In genomic region chr2:128411431-128411830, GRCh38 we compare ENCODE assay signal across 20 cellular contexts.
"Had no signal": no experiment of that assay in that cellular context is flagged by ENCODE, and none has a peak within 500 bp of the region (broad histone marks: within the 10 kb centered on the region; RNA-seq: fewer than 3 reads in every experiment).

No MANE protein-coding gene starts in this region.

- H3K36me3 ChIP-seq: heart left ventricle, neutrophil, suprapubic skin had no signal

- DNase-seq: activated CD4-positive, alpha-beta T cell treated with anti-CD3 and anti-CD28 coated beads, Interleukin-2, amount 50 U/mL, for 48 hours; activated CD4-positive, CD25-positive, alpha-beta regulatory T cell treated with anti-CD3 and anti-CD28 coated beads, Interleukin-2, amount 50 U/mL, for 72 hours; activated naive CD8-positive, alpha-beta T cell treated with anti-CD3 and anti-CD28 coated beads for 36 hours; activated T-cell treated with anti-CD3 and anti-CD28 coated beads, Interleukin-2, amount 50 U/mL, for 48 hours; amygdala; central memory CD4-positive, alpha-beta T cell; effector memory CD8-positive, alpha-beta T cell; immature natural killer cell; stimulated activated CD4-positive, alpha-beta T cell treated with anti-CD3 and anti-CD28 coated beads, Interleukin-4, amount 100 ng/mL, for 4 hours; stimulated activated CD8-positive, alpha-beta memory T cell treated with anti-CD3 and anti-CD28 coated beads, Interleukin-4, amount 100 ng/mL, for 48 hours; stimulated activated naive CD8-positive, alpha-beta T cell treated with anti-CD3 and anti-CD28 coated beads, Interleukin-15, Interleukin-2, amounts not matched to agents 100 U/mL and 50 U/mL, for 24 hours had no signal

- H3K9me3 Mint-ChIP-seq: activated naive CD8-positive, alpha-beta T cell treated with anti-CD3 and anti-CD28 coated beads for 36 hours; dendritic cell treated with granulocyte-macrophage colony-stimulating factor and Interleukin-4, amounts not matched to agents 40 ng/mL and 50 ng/mL, for 4 days; effector memory CD8-positive, alpha-beta T cell; immature natural killer cell; naive thymus-derived CD8-positive, alpha-beta T cell; type B pancreatic cell had no signal

- H3K27ac ChIP-seq: body of pancreas, epithelial cell of prostate, heart left ventricle, neutrophil, skin epidermis, suprapubic skin had no signal

- H3K27me3 Mint-ChIP-seq: activated naive CD8-positive, alpha-beta T cell treated with anti-CD3 and anti-CD28 coated beads for 36 hours; type B pancreatic cell had no signal

- H3K4me1 Mint-ChIP-seq: activated naive CD8-positive, alpha-beta T cell treated with anti-CD3 and anti-CD28 coated beads for 36 hours; immature natural killer cell; naive thymus-derived CD8-positive, alpha-beta T cell had no signal

- H3K4me3 ChIP-seq: body of pancreas, heart left ventricle, skin epidermis, suprapubic skin had no signal

- H3K27me3 ChIP-seq: body of pancreas, heart left ventricle, neutrophil, suprapubic skin had no signal

- H3K36me3 Mint-ChIP-seq: activated naive CD8-positive, alpha-beta T cell treated with anti-CD3 and anti-CD28 coated beads for 36 hours; immature natural killer cell; naive thymus-derived CD8-positive, alpha-beta T cell had no signal

- ATAC-seq: body of pancreas; effector memory CD8-positive, alpha-beta T cell; heart left ventricle; naive thymus-derived CD8-positive, alpha-beta T cell; stimulated activated naive CD8-positive, alpha-beta T cell treated with anti-CD3 and anti-CD28 coated beads, Interleukin-15, Interleukin-2, amounts not matched to agents 100 U/mL and 50 U/mL, for 24 hours had no signal

- H3K27ac Mint-ChIP-seq: activated naive CD8-positive, alpha-beta T cell treated with anti-CD3 and anti-CD28 coated beads for 36 hours; dendritic cell treated with granulocyte-macrophage colony-stimulating factor and Interleukin-4, amounts not matched to agents 40 ng/mL and 50 ng/mL, for 4 days; effector memory CD8-positive, alpha-beta T cell; immature natural killer cell; naive thymus-derived CD8-positive, alpha-beta T cell; type B pancreatic cell had no signal

- H3K4me3 Mint-ChIP-seq: activated naive CD8-positive, alpha-beta T cell treated with anti-CD3 and anti-CD28 coated beads for 36 hours; dendritic cell treated with granulocyte-macrophage colony-stimulating factor and Interleukin-4, amounts not matched to agents 40 ng/mL and 50 ng/mL, for 4 days; effector memory CD8-positive, alpha-beta T cell; immature natural killer cell; naive thymus-derived CD8-positive, alpha-beta T cell; type B pancreatic cell had no signal

- H3K9me3 ChIP-seq: body of pancreas, neutrophil, suprapubic skin had no signal
